ENCODE assay signal across 13 cellular contexts in genomic region chr5:40551706-40552557, GRCh38.
DNase-seq lines count a peak whose midpoint lies in the region; ATAC-seq lines count a peak whose summit lies in the region.
"Had no signal": no experiment of that assay in that cellular context is flagged by ENCODE, and none has a peak within 500 bp of the region (broad histone marks: within the 10 kb centered on the region; RNA-seq: fewer than 3 reads in every experiment).

No MANE protein-coding gene starts in this region.

- intact Hi-C loops in activated CD4-positive, alpha-beta T cell treated with anti-CD3 and anti-CD28 coated beads for 36 hours (cut with DNase I, micrococcal nuclease): no loop called here

- H3K36me3 Mint-ChIP-seq in activated CD4-positive, alpha-beta T cell treated with anti-CD3 and anti-CD28 coated beads for 36 hours (ENCODE audit: low read depth): no peaks in the 10 kb centered on the region

- H3K4me3 ChIP-seq in urinary bladder (ENCODE audit: low read depth, low read length): no peak overlapping the region

- no peaks in the 10 kb centered on the region for H3K4me1 ChIP-seq in urinary bladder (ENCODE audit: insufficient read depth)

- no peaks in the 10 kb centered on the region for H3K36me3 ChIP-seq in urinary bladder (ENCODE audit: insufficient read depth)

- POLR2A ChIA-PET in activated CD4-positive, alpha-beta T cell treated with anti-CD3 and anti-CD28 coated beads for 36 hours (lab: Charles Lee): no interaction called here

- no peak overlapping the region for H3K4me3 Mint-ChIP-seq in activated CD4-positive, alpha-beta T cell treated with anti-CD3 and anti-CD28 coated beads for 36 hours

- peaks cover 14% of the 10 kb centered on the region for H3K4me1 Mint-ChIP-seq in activated CD4-positive, alpha-beta T cell treated with anti-CD3 and anti-CD28 coated beads for 36 hours

- no peaks in the 10 kb centered on the region for H3K9me3 Mint-ChIP-seq in activated CD4-positive, alpha-beta T cell treated with anti-CD3 and anti-CD28 coated beads for 36 hours (ENCODE audit: low read depth)

- no peak for DNase-seq in activated CD4-positive, alpha-beta T cell treated with anti-CD3 and anti-CD28 coated beads for 36 hours
- no peak for DNase-seq in activated CD4-positive, alpha-beta T cell treated with anti-CD3 and anti-CD28 coated beads, Interleukin-2, amount 50 U/mL, for 4 hours
- DNase-seq in amniotic stem cell (lab: John Stamatoyannopoulos, UW) (peak; percentile 77), iris pigment epithelial cell (ENCODE audit: low read depth) (peak; percentile 99), caudate nucleus (lab: John Stamatoyannopoulos, UW) (no peak), hypothalamus (lab: John Stamatoyannopoulos, UW) (no peak)
- DNase-seq: activated CD4-positive, CD25-positive, alpha-beta regulatory T cell; NCI-H524 treated with DMSO at 0.1 percent for 48 hours; right cardiac atrium; stimulated activated naive CD4-positive, alpha-beta T cell treated with Interleukin-2 at 50 U/mL for 16 hours had no signal

- peak overlapping the region; percentile 32 for H3K27ac ChIP-seq in urinary bladder (ENCODE audit: low read depth)
- H3K27ac ChIP-seq in caudate nucleus (ENCODE audit: low read depth, low read length): no peak overlapping the region
- H3K27ac ChIP-seq: 22Rv1 had no signal

- CTCF ChIA-PET in activated CD4-positive, alpha-beta T cell treated with anti-CD3 and anti-CD28 coated beads for 36 hours (lab: Charles Lee): no interaction called here

- no peaks in the 10 kb centered on the region for H3K27me3 Mint-ChIP-seq in activated CD4-positive, alpha-beta T cell treated with anti-CD3 and anti-CD28 coated beads for 36 hours

- 57% methylated on average over 8 of the region's 8 CpGs for WGBS in urinary bladder

- no peak overlapping the region for H3K27ac Mint-ChIP-seq in activated CD4-positive, alpha-beta T cell treated with anti-CD3 and anti-CD28 coated beads for 36 hours

- ATAC-seq in activated CD4-positive, alpha-beta T cell treated with anti-CD3 and anti-CD28 coated beads for 36 hours: peak; percentile 58
- ATAC-seq in HG03469 (IDR thresholded peaks at IDR 0.05; ENCODE audit: unreplicated experiment): no peak
- ATAC-seq: right cardiac atrium had no signal

Comparison
In these comparisons a context has a peak if more than half of its experiments do, and no peak if none do; other contexts are left out.
1. DNase-seq: peak in amniotic stem cell (single experiment) and iris pigment epithelial cell (single experiment); none in activated CD4-positive, alpha-beta T cell treated with anti-CD3 and anti-CD28 coated beads for 36 hours (single experiment), activated CD4-positive, alpha-beta T cell treated with anti-CD3 and anti-CD28 coated beads, Interleukin-2, amount 50 U/mL, for 4 hours (0 of 2), caudate nucleus (0 of 61) and hypothalamus (0 of 51).